Comparison of ENCODE assay signal across 8 cellular contexts in the genomic region with DNA sequence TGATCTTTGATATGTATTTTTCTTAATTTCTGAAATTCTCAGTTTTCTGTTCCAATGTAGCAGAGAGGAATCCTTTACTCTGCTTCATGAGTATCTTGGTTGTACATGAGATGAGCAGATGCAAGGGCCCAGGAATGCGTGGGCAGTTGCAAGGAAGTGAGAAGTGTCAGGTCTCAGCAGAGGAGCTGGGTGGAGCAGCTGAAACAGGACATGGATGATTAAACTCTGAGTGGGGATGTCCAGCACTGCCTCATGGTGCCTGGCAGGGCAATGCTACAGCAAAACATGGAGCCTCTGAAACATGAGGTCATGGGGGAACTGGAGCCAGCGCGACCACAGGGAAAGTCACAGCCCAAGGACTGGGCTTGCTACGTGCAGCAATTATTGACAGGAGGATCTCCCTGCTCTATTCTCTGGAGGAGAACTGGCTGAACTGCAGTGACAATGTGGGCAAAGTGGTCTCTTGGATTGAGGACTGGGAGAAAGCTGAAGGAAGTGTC. TPM values are rescaled to one million over a fixed set of nuclear protein-coding genes. Genes with fewer than 3 reads are reported as not detected.
DNase-seq lines count a peak whose midpoint lies in the region; ATAC-seq, FAIRE-seq and TF ChIP-seq lines count a peak whose summit lies in the region.

No MANE protein-coding gene starts in this region.

- DNase-seq in AG10803 (ENCODE audit: low read depth) = peak; percentile 86
- peak; percentile 2 for DNase-seq in GM19239 (ENCODE audit: insufficient read length, low spot score)
- peak; percentile 32 for DNase-seq in activated T-cell treated with anti-CD3 and anti-CD28 coated beads, Interleukin-2, amount 50 U/mL, for 24 hours
- DNase-seq in kidney tubule cell (ENCODE audit: low spot score) = peak; percentile 97
- DNase-seq in hippocampal formation (lab: John Stamatoyannopoulos, UW) = no peak
- no peak for DNase-seq in CD4-positive, alpha-beta memory T cell
- no peak for DNase-seq in HuH-7.5 (ENCODE audit: low spot score)

- no peak for TF ChIP-seq CTCF in AG10803 (conservative IDR thresholded peaks at IDR 0.05; ENCODE audit: low read length)

- intact Hi-C loops in CD4-positive, alpha-beta memory T cell (cut with micrococcal nuclease) = no loop called here

- H3K4me1 ChIP-seq in CD4-positive, alpha-beta memory T cell (ENCODE audit: insufficient read depth, low read length) = peaks cover 9% of the 10 kb centered on the region

- POLR2A ChIA-PET in CD4-positive, alpha-beta memory T cell (lab: Charles Lee; ENCODE audit: partially characterized antibody) = no interaction called here

- H3K4me1 Mint-ChIP-seq in activated T-cell treated with anti-CD3 and anti-CD28 coated beads, Interleukin-2, amount 50 U/mL, for 24 hours (ENCODE audit: low read depth) = peaks cover 18% of the 10 kb centered on the region
- H3K4me1 Mint-ChIP-seq in CD4-positive, alpha-beta memory T cell = peaks cover 14 to 20% (median 14%) of the 10 kb centered on the region in 4 donors

- no peaks in the 10 kb centered on the region for H3K9me3 Mint-ChIP-seq in activated T-cell treated with anti-CD3 and anti-CD28 coated beads, Interleukin-2, amount 50 U/mL, for 24 hours
- peaks cover 0 to 3% (median 0%) of the 10 kb centered on the region in 8 donors for H3K9me3 Mint-ChIP-seq in CD4-positive, alpha-beta memory T cell

- no peaks in the 10 kb centered on the region for H3K36me3 Mint-ChIP-seq in activated T-cell treated with anti-CD3 and anti-CD28 coated beads, Interleukin-2, amount 50 U/mL, for 24 hours (ENCODE audit: low read depth)
- no peaks in the 10 kb centered on the region for H3K36me3 Mint-ChIP-seq in CD4-positive, alpha-beta memory T cell

- no peak overlapping the region for H3K4me3 ChIP-seq in AG10803 (ENCODE audit: low read length)
- no peak overlapping the region for H3K4me3 ChIP-seq in CD4-positive, alpha-beta memory T cell (ENCODE audit: low read length in 2 of 2)

- no peaks in the 10 kb centered on the region for H3K9me3 ChIP-seq in CD4-positive, alpha-beta memory T cell (ENCODE audit: control insufficient read depth in 1 of 2, low read length in 2 of 2)

- H3K27me3 Mint-ChIP-seq in activated T-cell treated with anti-CD3 and anti-CD28 coated beads, Interleukin-2, amount 50 U/mL, for 24 hours = peaks cover 3% of the 10 kb centered on the region
- no peaks in the 10 kb centered on the region for H3K27me3 Mint-ChIP-seq in CD4-positive, alpha-beta memory T cell

- no peak for FAIRE-seq in GM19239 (lab: Jason Lieb, UNC)

- H3K36me3 ChIP-seq in CD4-positive, alpha-beta memory T cell (ENCODE audit: insufficient read depth, low read length) = no peaks in the 10 kb centered on the region

- no peak overlapping the region for H3K27ac ChIP-seq in CD4-positive, alpha-beta memory T cell (ENCODE audit: low read depth, low read length)

- peak overlapping the region; percentile 58 for H3K27ac Mint-ChIP-seq in activated T-cell treated with anti-CD3 and anti-CD28 coated beads, Interleukin-2, amount 50 U/mL, for 24 hours
- H3K27ac Mint-ChIP-seq in CD4-positive, alpha-beta memory T cell = peak overlapping the region in 3 of 7 donors; percentile 39 to 72 (median 44)

- CTCF ChIA-PET in CD4-positive, alpha-beta memory T cell (lab: Charles Lee; ENCODE audit: partially characterized antibody) = no interaction called here

- ATAC-seq in HG03175 (IDR thresholded peaks at IDR 0.05; ENCODE audit: unreplicated experiment) = peak; percentile 82

- no peak overlapping the region for H3K4me3 Mint-ChIP-seq in activated T-cell treated with anti-CD3 and anti-CD28 coated beads, Interleukin-2, amount 50 U/mL, for 24 hours
- H3K4me3 Mint-ChIP-seq in CD4-positive, alpha-beta memory T cell = peak overlapping the region in 2 of 8 donors; percentile 17 to 26

- no peaks in the 10 kb centered on the region for H3K27me3 ChIP-seq in CD4-positive, alpha-beta memory T cell (ENCODE audit: insufficient read depth, low read length)

RNA-seq across cellular contexts. Expression of a gene that starts 48.4 kb away (rescaled TPM):
- 1 to 10 TPM in 1 of 2 experiments, under 1 TPM in 1; 0.84 to 1.2 TPM for total RNA-seq in CD4-positive, alpha-beta memory T cell
- under 1 TPM; 0.09 to 0.15 TPM for polyA plus RNA-seq in CD4-positive, alpha-beta memory T cell

Comparison
In these comparisons a context has a peak if more than half of its experiments do, and no peak if none do; other contexts are left out.
1. DNase-seq: peak in AG10803 (single experiment), GM19239 (single experiment), activated T-cell treated with anti-CD3 and anti-CD28 coated beads, Interleukin-2, amount 50 U/mL, for 24 hours (single experiment) and kidney tubule cell (single experiment); none in hippocampal formation (0 of 2), CD4-positive, alpha-beta memory T cell (0 of 5) and HuH-7.5 (single experiment).